Comparison of ENCODE assay signal across 8 cellular contexts in the genomic region with DNA sequence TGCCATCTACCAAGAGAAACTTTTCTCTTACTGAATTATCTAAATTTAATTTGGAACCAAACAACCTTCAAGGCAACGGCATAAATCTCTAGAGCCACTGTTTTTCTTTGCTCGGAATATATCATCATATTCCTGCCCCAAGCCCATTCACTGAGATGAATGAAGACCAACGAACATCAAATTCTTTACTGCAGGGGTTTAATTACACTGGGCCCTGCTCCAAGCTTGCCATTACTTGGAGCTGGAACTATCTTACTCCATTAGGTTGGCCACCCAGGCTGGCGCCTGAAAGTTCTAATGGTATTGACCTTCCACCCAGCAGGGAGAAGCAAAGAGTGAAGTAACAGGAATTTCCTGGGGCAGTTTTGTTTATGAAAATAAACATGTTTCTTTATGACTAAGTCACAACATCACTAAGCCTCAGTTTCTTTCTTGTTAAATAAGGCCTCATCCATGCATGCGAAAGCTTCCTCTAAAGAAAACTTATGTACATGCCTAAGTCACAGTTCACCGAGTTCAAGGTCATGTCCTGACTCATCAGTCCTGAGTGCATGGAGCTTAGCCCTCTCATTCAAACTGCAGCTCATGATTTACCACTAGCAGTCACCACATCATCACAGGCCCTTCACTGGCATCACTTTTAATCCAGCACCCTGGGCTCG.
A peak's percentile ranks its signal among the peaks of the same experiment; 100 is the strongest.
DNase-seq lines count a peak whose midpoint lies in the region; ATAC-seq and TF ChIP-seq lines count a peak whose summit lies in the region.
"Had no signal": no experiment of that assay in that cellular context is flagged by ENCODE, and none has a peak within 500 bp of the region (broad histone marks: within the 10 kb centered on the region; RNA-seq: fewer than 3 reads in every experiment).

No MANE protein-coding gene starts in this region.

- no peak for DNase-seq in globus pallidus (ENCODE audit: low spot score)
- DNase-seq in middle frontal gyrus (ENCODE audit: extremely low spot score, low spot score) = no peak
- DNase-seq in anterior cingulate cortex (lab: John Stamatoyannopoulos, UW) = no peak

- H3K4me1 Mint-ChIP-seq in nephron = no peaks in the 10 kb centered on the region

- H3K9me3 Mint-ChIP-seq in nephron = no peaks in the 10 kb centered on the region

- H3K4me3 Mint-ChIP-seq in nephron = no peak overlapping the region

- ATAC-seq in GM18907 (IDR thresholded peaks at IDR 0.05; ENCODE audit: unreplicated experiment) = peak; percentile 49
- peak; percentile 60 for ATAC-seq in HG02981 (IDR thresholded peaks at IDR 0.05; ENCODE audit: unreplicated experiment)
- peak; percentile 69 for ATAC-seq in SK-N-SH treated with all-trans-retinoic acid at 6 μM for 48 hours
- ATAC-seq: foreskin keratinocyte had no signal

- H3K36me3 Mint-ChIP-seq in nephron (ENCODE audit: low read depth) = peaks cover 30% of the 10 kb centered on the region

- no peak for TF ChIP-seq CTCF in nephron (IDR thresholded peaks at IDR 0.05; ENCODE audit: unreplicated experiment in 3 of 3)

- H3K27ac Mint-ChIP-seq in nephron = peak overlapping the region in 2 of 3 experiments; percentile 37 to 40

- H3K27me3 Mint-ChIP-seq in nephron (ENCODE audit: low read depth) = no peaks in the 10 kb centered on the region

TF ChIP-seq in SK-N-SH treated with all-trans-retinoic acid at 6 μM for 48 hours, 23 proteins besides CTCF, POLR2A, EP300 and RAD21:
- TF ChIP-seq ZFP30 (CRISPR knock-in tag; IDR thresholded peaks at IDR 0.05) = no peak
- peak; percentile 34; the same call in 1 of the 2 replicates for TF ChIP-seq TCF4 (CRISPR knock-in tag; IDR thresholded peaks at IDR 0.05; ENCODE audit: borderline replicate concordance)
- TF ChIP-seq, protein P1, sequence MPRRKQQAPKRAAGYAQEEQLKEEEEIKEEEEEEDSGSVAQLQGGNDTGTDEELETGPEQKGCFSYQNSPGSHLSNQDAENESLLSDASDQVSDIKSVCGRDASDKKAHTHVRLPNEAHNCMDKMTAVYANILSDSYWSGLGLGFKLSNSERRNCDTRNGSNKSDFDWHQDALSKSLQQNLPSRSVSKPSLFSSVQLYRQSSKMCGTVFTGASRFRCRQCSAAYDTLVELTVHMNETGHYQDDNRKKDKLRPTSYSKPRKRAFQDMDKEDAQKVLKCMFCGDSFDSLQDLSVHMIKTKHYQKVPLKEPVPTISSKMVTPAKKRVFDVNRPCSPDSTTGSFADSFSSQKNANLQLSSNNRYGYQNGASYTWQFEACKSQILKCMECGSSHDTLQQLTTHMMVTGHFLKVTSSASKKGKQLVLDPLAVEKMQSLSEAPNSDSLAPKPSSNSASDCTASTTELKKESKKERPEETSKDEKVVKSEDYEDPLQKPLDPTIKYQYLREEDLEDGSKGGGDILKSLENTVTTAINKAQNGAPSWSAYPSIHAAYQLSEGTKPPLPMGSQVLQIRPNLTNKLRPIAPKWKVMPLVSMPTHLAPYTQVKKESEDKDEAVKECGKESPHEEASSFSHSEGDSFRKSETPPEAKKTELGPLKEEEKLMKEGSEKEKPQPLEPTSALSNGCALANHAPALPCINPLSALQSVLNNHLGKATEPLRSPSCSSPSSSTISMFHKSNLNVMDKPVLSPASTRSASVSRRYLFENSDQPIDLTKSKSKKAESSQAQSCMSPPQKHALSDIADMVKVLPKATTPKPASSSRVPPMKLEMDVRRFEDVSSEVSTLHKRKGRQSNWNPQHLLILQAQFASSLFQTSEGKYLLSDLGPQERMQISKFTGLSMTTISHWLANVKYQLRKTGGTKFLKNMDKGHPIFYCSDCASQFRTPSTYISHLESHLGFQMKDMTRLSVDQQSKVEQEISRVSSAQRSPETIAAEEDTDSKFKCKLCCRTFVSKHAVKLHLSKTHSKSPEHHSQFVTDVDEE (CRISPR knock-in tag; IDR thresholded peaks at IDR 0.05) = peak; percentile 79; the same call in 1 of the 2 replicates
- TF ChIP-seq SNAI2 (CRISPR knock-in tag; IDR thresholded peaks at IDR 0.05) = no peak
- TF ChIP-seq ISL1 (CRISPR knock-in tag; IDR thresholded peaks at IDR 0.05) = peak; percentile 100
- no peak for TF ChIP-seq OSR1 (CRISPR knock-in tag; IDR thresholded peaks at IDR 0.05)
- no peak for TF ChIP-seq ZNF70 (CRISPR knock-in tag; IDR thresholded peaks at IDR 0.05)
- TF ChIP-seq ZNF8 (CRISPR knock-in tag; IDR thresholded peaks at IDR 0.05) = 0 out of 2 replicates have a peak, but pooled peaks have one; percentile 0
- TF ChIP-seq, protein P2, sequence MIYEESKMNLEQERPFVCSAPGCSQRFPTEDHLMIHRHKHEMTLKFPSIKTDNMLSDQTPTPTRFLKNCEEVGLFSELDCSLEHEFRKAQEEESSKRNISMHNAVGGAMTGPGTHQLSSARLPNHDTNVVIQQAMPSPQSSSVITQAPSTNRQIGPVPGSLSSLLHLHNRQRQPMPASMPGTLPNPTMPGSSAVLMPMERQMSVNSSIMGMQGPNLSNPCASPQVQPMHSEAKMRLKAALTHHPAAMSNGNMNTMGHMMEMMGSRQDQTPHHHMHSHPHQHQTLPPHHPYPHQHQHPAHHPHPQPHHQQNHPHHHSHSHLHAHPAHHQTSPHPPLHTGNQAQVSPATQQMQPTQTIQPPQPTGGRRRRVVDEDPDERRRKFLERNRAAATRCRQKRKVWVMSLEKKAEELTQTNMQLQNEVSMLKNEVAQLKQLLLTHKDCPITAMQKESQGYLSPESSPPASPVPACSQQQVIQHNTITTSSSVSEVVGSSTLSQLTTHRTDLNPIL (CRISPR knock-in tag; IDR thresholded peaks at IDR 0.05; ENCODE audit: low read depth) = peak; percentile 85
- TF ChIP-seq ZFP3 (CRISPR knock-in tag; IDR thresholded peaks at IDR 0.05) = no peak; the same call in 1 of the 2 replicates
- no peak for TF ChIP-seq ARNTL (CRISPR knock-in tag; IDR thresholded peaks at IDR 0.05; ENCODE audit: borderline replicate concordance, low read depth)
- TF ChIP-seq ZC3H10 (CRISPR knock-in tag; IDR thresholded peaks at IDR 0.05) = peak; percentile 80
- no peak for TF ChIP-seq PPARA (CRISPR knock-in tag; IDR thresholded peaks at IDR 0.05; ENCODE audit: borderline replicate concordance)
- no peak; the same call in 1 of the 2 replicates for TF ChIP-seq ESRRG (CRISPR knock-in tag; IDR thresholded peaks at IDR 0.05)
- no peak for TF ChIP-seq BACH2 (CRISPR knock-in tag; IDR thresholded peaks at IDR 0.05; ENCODE audit: borderline replicate concordance)
- no peak for TF ChIP-seq RARB (CRISPR knock-in tag; IDR thresholded peaks at IDR 0.05)
- TF ChIP-seq POU6F1 (CRISPR knock-in tag; IDR thresholded peaks at IDR 0.05; ENCODE audit: borderline replicate concordance, low read depth) = no peak
- peak; percentile 66; the same call in 1 of the 2 replicates for TF ChIP-seq PATZ1 (CRISPR knock-in tag; IDR thresholded peaks at IDR 0.05; ENCODE audit: borderline replicate concordance)
- peak; percentile 75 for TF ChIP-seq CSRNP3 (CRISPR knock-in tag; IDR thresholded peaks at IDR 0.05)
- TF ChIP-seq ZNF565 (CRISPR knock-in tag; conservative IDR thresholded peaks at IDR 0.05; ENCODE audit: low read depth) = no peak
- TF ChIP-seq GLIS3 (CRISPR knock-in tag; IDR thresholded peaks at IDR 0.05) = peak; percentile 91
- 0 out of 2 replicates have a peak, but pooled peaks have one; percentile 25 for TF ChIP-seq CSDC2 (CRISPR knock-in tag; IDR thresholded peaks at IDR 0.05)
- TF ChIP-seq TOX (CRISPR knock-in tag; IDR thresholded peaks at IDR 0.05; ENCODE audit: borderline replicate concordance) = no peak
